ENCODE assay signal across 7 cellular contexts in the genomic region with DNA sequence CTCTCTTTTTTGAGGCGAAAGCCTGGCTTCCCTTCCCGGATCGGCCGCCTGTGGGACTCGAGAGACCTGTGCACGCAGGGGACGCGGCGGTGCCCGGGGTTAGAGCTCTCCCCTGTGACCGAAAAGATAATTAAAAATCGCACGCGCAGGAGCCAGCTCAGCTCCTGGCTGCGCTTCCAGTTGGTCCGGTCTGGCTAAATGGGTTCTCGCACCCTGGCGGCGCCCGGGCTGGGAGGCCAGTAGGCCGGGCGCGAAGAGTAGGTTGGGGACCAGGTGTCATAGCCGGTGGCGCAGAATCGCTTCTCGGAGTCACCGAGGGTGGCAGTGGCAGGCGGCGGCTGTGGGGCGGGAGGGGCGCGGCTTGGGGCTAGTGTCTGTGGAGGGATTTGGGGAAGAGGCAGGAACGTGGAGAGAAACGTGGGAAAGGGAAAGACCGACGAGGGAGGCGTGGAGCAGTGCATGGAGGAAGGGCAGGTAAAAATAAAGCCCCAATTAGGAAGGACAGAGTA. TPM values are rescaled to one million over a fixed set of nuclear protein-coding genes. Genes with fewer than 3 reads are reported as not detected.
DNase-seq lines count a peak whose midpoint lies in the region; ATAC-seq and TF ChIP-seq lines count a peak whose summit lies in the region.

No MANE protein-coding gene starts in this region.

- H3K27ac Mint-ChIP-seq in activated T-helper 17 cell treated with anti-CD3 and anti-CD28 coated beads, Interleukin-2, amount 50 U/mL, for 72 hours: peak overlapping the region; percentile 99

- H3K27me3 ChIP-seq in H7 (ENCODE audit: control insufficient read depth, insufficient read depth, low read length) (peaks cover 63% of the 10 kb centered on the region), parathyroid adenoma (ENCODE audit: control insufficient read depth, insufficient read depth, low read length) (peaks cover 18% of the 10 kb centered on the region)

- H3K4me3 ChIP-seq in H7 (ENCODE audit: insufficient read depth, low read depth, low read length) (peak overlapping the region; percentile 29), parathyroid adenoma (ENCODE audit: low read depth, low read length) (no peak overlapping the region)

- peaks cover 19% of the 10 kb centered on the region for H3K4me1 Mint-ChIP-seq in activated T-helper 17 cell treated with anti-CD3 and anti-CD28 coated beads, Interleukin-2, amount 50 U/mL, for 72 hours

- ATAC-seq in activated T-helper 17 cell treated with anti-CD3 and anti-CD28 coated beads, Interleukin-2, amount 50 U/mL, for 72 hours (replicated peaks): peak; percentile 41
- no peak for ATAC-seq in GM18909 (IDR thresholded peaks at IDR 0.05; ENCODE audit: poor library complexity, unreplicated experiment)

- no peaks in the 10 kb centered on the region for H3K27me3 Mint-ChIP-seq in activated T-helper 17 cell treated with anti-CD3 and anti-CD28 coated beads, Interleukin-2, amount 50 U/mL, for 72 hours

- peak overlapping the region; percentile 39 for H3K4me2 ChIP-seq in parathyroid adenoma (ENCODE audit: low read length)

- H3K79me2 ChIP-seq in parathyroid adenoma: no peaks in the 10 kb centered on the region

- TF ChIP-seq CTCF in parathyroid adenoma (IDR thresholded peaks at IDR 0.05): peak; percentile 19

- H3K36me3 ChIP-seq in H7 (replicated peaks; ENCODE audit: control insufficient read depth, insufficient read depth, low read length): no peaks in the 10 kb centered on the region
- H3K36me3 ChIP-seq in parathyroid adenoma (ENCODE audit: control insufficient read depth, insufficient read depth, low read length): no peaks in the 10 kb centered on the region

- DNase-seq in H7 (peak; percentile 78), NOMO-1 treated with dmso at 0.1 percent for 144 hours (lab: John Stamatoyannopoulos, UW; ENCODE audit: unreplicated experiment) (peak; percentile 78), glomerular visceral epithelial cell (ENCODE audit: extremely low spot score) (peak; percentile 85), ureter (ENCODE audit: low spot score) (peak; percentile 81)

- no peak overlapping the region for H2AFZ ChIP-seq in parathyroid adenoma

- no peaks in the 10 kb centered on the region for H3K9me3 ChIP-seq in parathyroid adenoma (ENCODE audit: control insufficient read depth, low read length)

- peaks cover 52% of the 10 kb centered on the region for H3K36me3 Mint-ChIP-seq in activated T-helper 17 cell treated with anti-CD3 and anti-CD28 coated beads, Interleukin-2, amount 50 U/mL, for 72 hours (ENCODE audit: low read depth)

- no peaks in the 10 kb centered on the region for H3K4me1 ChIP-seq in parathyroid adenoma

- H3K27ac ChIP-seq in parathyroid adenoma: no peak overlapping the region

- H3K4me3 Mint-ChIP-seq in activated T-helper 17 cell treated with anti-CD3 and anti-CD28 coated beads, Interleukin-2, amount 50 U/mL, for 72 hours: peak overlapping the region; percentile 99

- H3K9ac ChIP-seq in parathyroid adenoma: no peak overlapping the region

- H3K9me3 Mint-ChIP-seq in activated T-helper 17 cell treated with anti-CD3 and anti-CD28 coated beads, Interleukin-2, amount 50 U/mL, for 72 hours: no peaks in the 10 kb centered on the region

RNA-seq across cellular contexts. Expression of a gene that starts 41.9 kb away (rescaled TPM):
- total RNA-seq in H7 (2014; rRNA removed; shearing (Covaris generic)): 9.2 and 13.3 TPM in 2 replicates
- total RNA-seq in activated T-helper 17 cell treated with anti-CD3 and anti-CD28 coated beads, Interleukin-2, amount 50 U/mL, for 72 hours: 10 to 100 TPM; 12.1 to 20.0 TPM
- total RNA-seq in ureter: 17.8 TPM
